Comparison of ENCODE assay signal across 8 cellular contexts in the genomic region with DNA sequence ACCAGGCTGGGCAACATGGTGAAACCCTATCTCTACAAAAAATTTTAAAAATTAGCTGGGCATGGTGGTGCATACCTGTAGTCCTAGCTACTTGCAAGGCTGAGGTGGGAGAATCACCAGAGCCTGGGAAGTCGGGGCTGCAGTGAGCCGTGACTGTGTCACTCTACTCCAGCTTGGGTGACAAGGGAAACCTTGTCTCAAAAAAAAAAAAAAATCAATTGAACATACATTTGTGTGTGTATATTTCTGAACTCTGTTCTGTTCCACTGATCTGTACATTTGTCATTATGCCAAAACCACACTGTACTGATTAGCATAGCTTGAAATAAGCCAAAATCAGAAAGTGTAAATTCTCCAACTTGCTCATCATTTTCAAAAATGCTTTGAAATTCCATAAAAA.
"Had no signal": no experiment of that assay in that cellular context is flagged by ENCODE, and none has a peak within 500 bp of the region (broad histone marks: within the 10 kb centered on the region; RNA-seq: fewer than 3 reads in every experiment).

No MANE protein-coding gene starts in this region.

- H3K4me2 ChIP-seq: GM23338 had no signal

- FAIRE-seq: H1, H54, HTR-8/SVneo, K562 had no signal

- H2AFZ ChIP-seq: GM23338 had no signal

- DNase-seq: H9, HCEC 1CT, KG1 had no signal

- H3K4me3 ChIP-seq: GM23338, K562 had no signal

- ATAC-seq: GM23338, K562 had no signal
